36 cellular contexts compared by ENCODE assay signal in genomic region chr7:83808982-83809381, GRCh38.
"Had no signal": no experiment of that assay in that cellular context is flagged by ENCODE, and none has a peak within 500 bp of the region (broad histone marks: within the 10 kb centered on the region; RNA-seq: fewer than 3 reads in every experiment).

No MANE protein-coding gene starts in this region.

- H3K36me3 ChIP-seq: MG63 had no signal

- DNase-seq: Karpas-422, Kasumi-1, MG63, MM.1S, MV-4-11, NCI-H1048, NCI-H1092, NCI-H1092 treated with DMSO at 0.1 percent for 48 hours, NCI-H1105, NCI-H1105 treated with DMSO at 0.1 percent for 48 hours, NCI-H1417, NCI-H1417 treated with DMSO at 0.1 percent for 48 hours, NCI-H1436, NCI-H1436 treated with DMSO at 0.1 percent for 48 hours, NCI-H146, NCI-H1694, NCI-H1694 treated with DMSO at 0.1 percent for 48 hours, NCI-H187, NCI-H187 treated with DMSO at 0.1 percent for 48 hours, NCI-H1930, NCI-H2029, NCI-H2029 treated with DMSO at 0.1 percent for 48 hours, NCI-H2081, NCI-H2081 treated with DMSO at 0.1 percent for 48 hours, NCI-H2107, NCI-H2171, NCI-H2171 treated with DMSO at 0.1 percent for 48 hours, NCI-H2227 treated with DMSO at 0.1 percent for 48 hours, NCI-H226, NCI-H345, NCI-H446, NCI-H446 treated with DMSO at 0.1 percent for 48 hours, NCI-H510A, NCI-H510A treated with DMSO at 0.1 percent for 48 hours, NCI-H524, NCI-H524 treated with DMSO at 0.1 percent for 48 hours had no signal

- H3K27me3 ChIP-seq: MG63 had no signal

- H3K9me3 ChIP-seq: MG63 had no signal

- H3K4me3 ChIP-seq: MG63 had no signal
